Comparison of ENCODE assay signal across 8 cellular contexts in the genomic region with DNA sequence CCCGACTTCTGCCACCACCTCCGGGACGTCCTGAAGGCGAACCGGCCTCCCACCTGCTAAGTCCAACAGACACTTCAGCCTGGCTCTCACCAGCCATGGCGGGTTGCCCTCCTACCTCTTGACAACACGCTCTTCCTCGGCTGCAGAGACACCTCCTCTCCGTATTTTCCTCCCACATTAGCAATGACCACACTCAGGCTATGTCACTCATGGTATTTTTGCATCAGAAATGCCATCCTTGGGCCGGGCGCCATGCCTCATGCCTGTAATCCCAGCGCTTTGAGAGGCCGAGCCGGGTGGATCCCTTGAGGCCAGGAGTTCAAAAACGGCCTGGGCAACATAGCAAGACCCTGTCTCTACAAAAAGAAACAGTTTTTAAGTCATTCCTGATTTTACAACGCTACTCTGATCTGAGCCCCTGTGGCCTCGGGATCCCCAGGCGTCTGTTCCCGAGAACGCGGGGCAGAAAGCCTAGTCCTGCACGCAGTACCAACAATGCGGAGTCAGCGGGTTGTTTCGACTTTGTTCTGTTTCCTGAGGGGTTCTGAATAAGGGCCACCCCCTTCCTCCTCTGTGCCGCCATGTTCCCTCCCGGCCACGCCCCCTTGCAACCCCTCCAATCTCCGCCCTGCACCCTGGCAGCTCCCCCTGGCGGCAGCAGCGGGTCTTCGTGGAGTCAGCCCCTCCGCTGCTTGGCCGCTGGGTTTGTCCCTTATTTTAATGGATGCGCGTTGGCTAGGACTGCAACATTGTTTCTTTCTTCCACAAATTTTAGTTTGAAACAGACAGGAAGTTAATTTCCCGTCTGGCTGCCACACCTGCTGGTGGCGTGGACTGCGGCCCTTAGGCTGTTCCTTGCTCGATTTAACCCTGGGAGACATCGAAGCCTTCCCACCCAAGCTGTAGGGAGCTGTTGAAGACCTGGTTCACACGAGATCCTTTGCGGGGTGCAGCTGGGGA. TPM values are rescaled to one million over a fixed set of nuclear protein-coding genes. Genes with fewer than 3 reads are reported as not detected.
DNase-seq lines count a peak whose midpoint lies in the region; ATAC-seq and TF ChIP-seq lines count a peak whose summit lies in the region.

No MANE protein-coding gene starts in this region.

- DNase-seq in GM03348 (ENCODE audit: low spot score) (peak; percentile 66), NOMO-1 (lab: John Stamatoyannopoulos, UW; ENCODE audit: unreplicated experiment in 2 of 2) (peak; percentile 88 to 91), erythroblast (lab: John Stamatoyannopoulos, UW) (peak; percentile 90 to 93), naive B cell (peak; percentile 84), COR-L47 (lab: John Stamatoyannopoulos, UW) (no peak)
- peak; percentile 96 for DNase-seq in activated CD8-positive, alpha-beta memory T cell treated with anti-CD3 and anti-CD28 coated beads, Interleukin-2, amount 50 U/mL, for 4 hours

- no peaks in the 10 kb centered on the region for H3K36me3 Mint-ChIP-seq in naive B cell
- peaks cover 11% of the 10 kb centered on the region for H3K36me3 Mint-ChIP-seq in stimulated activated memory B cell treated with anti-CD40 and anti-IgM and Interleukin-4, amounts not matched to agents 10 μg/mL and 1 μg/mL and 100 μg/mL, for 72 hours

- TF ChIP-seq POLR2A in erythroblast (IDR thresholded peaks at IDR 0.05; ENCODE audit: low read length): peak; percentile 52

- H3K9me3 Mint-ChIP-seq in naive B cell: no peaks in the 10 kb centered on the region
- no peaks in the 10 kb centered on the region for H3K9me3 Mint-ChIP-seq in stimulated activated memory B cell treated with anti-CD40 and anti-IgM and Interleukin-4, amounts not matched to agents 10 μg/mL and 1 μg/mL and 100 μg/mL, for 72 hours

- ATAC-seq in HG02642 (IDR thresholded peaks at IDR 0.05; ENCODE audit: poor library complexity, unreplicated experiment): peak; percentile 88
- ATAC-seq in naive B cell (ENCODE audit: low read depth in 2 of 2): peak; percentile 99
- peak; percentile 95 for ATAC-seq in stimulated activated memory B cell treated with anti-CD40 and anti-IgM and Interleukin-4, amounts not matched to agents 10 μg/mL and 1 μg/mL and 100 μg/mL, for 72 hours

- H3K4me3 Mint-ChIP-seq in naive B cell: peak overlapping the region; percentile 81 to 94 (median 86)
- peak overlapping the region; percentile 83 for H3K4me3 Mint-ChIP-seq in stimulated activated memory B cell treated with anti-CD40 and anti-IgM and Interleukin-4, amounts not matched to agents 10 μg/mL and 1 μg/mL and 100 μg/mL, for 72 hours

- H3K27ac Mint-ChIP-seq in naive B cell: peak overlapping the region; percentile 73 to 93 (median 89)
- peak overlapping the region; percentile 84 for H3K27ac Mint-ChIP-seq in stimulated activated memory B cell treated with anti-CD40 and anti-IgM and Interleukin-4, amounts not matched to agents 10 μg/mL and 1 μg/mL and 100 μg/mL, for 72 hours

- H3K27me3 Mint-ChIP-seq in naive B cell: no peaks in the 10 kb centered on the region
- H3K27me3 Mint-ChIP-seq in stimulated activated memory B cell treated with anti-CD40 and anti-IgM and Interleukin-4, amounts not matched to agents 10 μg/mL and 1 μg/mL and 100 μg/mL, for 72 hours: no peaks in the 10 kb centered on the region

- H3K4me1 Mint-ChIP-seq in naive B cell: peaks cover 9 to 13% (median 12%) of the 10 kb centered on the region in 3 donors
- peaks cover 27% of the 10 kb centered on the region for H3K4me1 Mint-ChIP-seq in stimulated activated memory B cell treated with anti-CD40 and anti-IgM and Interleukin-4, amounts not matched to agents 10 μg/mL and 1 μg/mL and 100 μg/mL, for 72 hours

RNA-seq across cellular contexts. Expression of gene ZFAND2A, which starts 9.7 kb away (rescaled TPM):
- polyA plus RNA-seq in naive B cell (ENCODE audit: low read depth in 6 of 6): 10 to 100 TPM; 59.3 to 73.5 (median 67.9) TPM
